Comparison of ENCODE assay signal across 9 cellular contexts in the genomic region with DNA sequence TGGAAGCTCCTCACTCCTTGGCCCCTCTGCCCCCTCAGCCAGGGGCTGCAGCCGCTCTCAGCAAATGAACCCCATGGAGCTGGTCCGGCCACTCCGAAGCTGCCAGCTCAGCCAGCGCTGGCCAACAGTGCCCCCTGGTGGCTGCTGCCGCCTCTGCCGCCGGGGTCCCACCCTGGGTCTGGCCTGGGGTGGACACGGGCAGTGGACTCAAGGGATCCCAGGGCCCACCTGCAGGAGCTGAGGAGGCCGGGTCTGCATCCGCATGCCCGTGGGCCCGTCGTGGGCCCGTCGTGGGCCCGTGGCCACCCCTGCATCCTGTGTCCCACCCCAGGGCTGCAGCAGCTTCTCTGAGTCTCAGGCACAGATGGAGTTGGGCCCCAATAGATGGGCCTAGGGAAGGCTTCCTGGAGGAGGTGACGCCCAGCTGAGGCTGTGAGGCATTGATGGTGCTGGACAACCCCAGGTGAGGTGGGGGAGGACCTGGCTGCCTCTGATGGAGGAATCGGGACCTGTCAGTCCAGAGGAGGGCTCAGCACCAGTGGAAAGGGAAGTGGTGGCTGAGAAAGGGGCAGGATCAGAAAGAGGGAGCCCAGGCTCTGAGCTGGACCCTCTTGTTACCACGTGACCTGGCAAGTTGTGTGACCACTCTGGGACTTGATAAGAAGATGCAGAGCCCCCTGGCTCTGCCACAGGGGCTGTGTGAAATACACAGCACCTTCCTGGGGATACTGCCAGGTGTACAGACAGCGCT.
DNase-seq lines count a peak whose midpoint lies in the region; ATAC-seq and TF ChIP-seq lines count a peak whose summit lies in the region.
"Had no signal": no experiment of that assay in that cellular context is flagged by ENCODE, and none has a peak within 500 bp of the region (broad histone marks: within the 10 kb centered on the region; RNA-seq: fewer than 3 reads in every experiment).

No MANE protein-coding gene starts in this region.

- no peaks in the 10 kb centered on the region for H3K9me3 Mint-ChIP-seq in WTC11
- H3K9me3 Mint-ChIP-seq: stimulated activated naive CD8-positive, alpha-beta T cell treated with anti-CD3 and anti-CD28 coated beads, Interleukin-15, Interleukin-2, amounts not matched to agents 100 ng/mL and 50 ng/mL, for 24 hours had no signal

- TF ChIP-seq EP300 in Ishikawa (IDR thresholded peaks at IDR 0.05; ENCODE audit: borderline replicate concordance): no peak

- H3K36me3 Mint-ChIP-seq in WTC11: no peaks in the 10 kb centered on the region

- H3K4me3 Mint-ChIP-seq in WTC11: no peak overlapping the region
- H3K4me3 Mint-ChIP-seq: stimulated activated naive CD8-positive, alpha-beta T cell treated with anti-CD3 and anti-CD28 coated beads, Interleukin-15, Interleukin-2, amounts not matched to agents 100 ng/mL and 50 ng/mL, for 24 hours had no signal

- H3K4me3 ChIP-seq in choroid plexus epithelial cell (ENCODE audit: low read depth, low read length): no peak overlapping the region

- no peaks in the 10 kb centered on the region; the same call in 1 of the 2 replicates for H3K27me3 Mint-ChIP-seq in WTC11 (ENCODE audit: low read depth)

- TF ChIP-seq RAD21 in Ishikawa (IDR thresholded peaks at IDR 0.05; ENCODE audit: low read depth): peak; percentile 78

- DNase-seq in D341Med (ENCODE audit: low spot score) (peak; percentile 30), WTC11 (ENCODE audit: low spot score) (peak; percentile 94), choroid plexus epithelial cell (ENCODE audit: low read depth) (peak; percentile 2), midbrain (lab: John Stamatoyannopoulos, UW) (peak; percentile 74)
- peak; percentile 25 to 27 for DNase-seq in stimulated activated CD8-positive, alpha-beta memory T cell treated with anti-CD3 and anti-CD28 coated beads, Interleukin-4, amount 100 ng/mL, for 1 hour (ENCODE audit: low read depth in 2 of 2, low spot score in 1 of 2)

- no peak overlapping the region for H3K27ac Mint-ChIP-seq in WTC11
- H3K27ac Mint-ChIP-seq: stimulated activated naive CD8-positive, alpha-beta T cell treated with anti-CD3 and anti-CD28 coated beads, Interleukin-15, Interleukin-2, amounts not matched to agents 100 ng/mL and 50 ng/mL, for 24 hours had no signal

- POLR2A ChIA-PET in WTC11 (lab: Charles Lee): interaction anchor here (0.6 kb wide), 1 partner anchor 213 kb away, joined by 3 read pairs; no protein-coding TSS in a partner anchor

- H3K4me1 Mint-ChIP-seq in WTC11: no peaks in the 10 kb centered on the region

- TF ChIP-seq CTCF in WTC11 (IDR thresholded peaks at IDR 0.05) (peak; percentile 96), choroid plexus epithelial cell (conservative IDR thresholded peaks at IDR 0.05; ENCODE audit: low read depth, low read length) (peak; percentile 36)

- ATAC-seq in WTC11 (peak; percentile 91), HG02798 (IDR thresholded peaks at IDR 0.05; ENCODE audit: poor library complexity, unreplicated experiment) (no peak), GM18858 (IDR thresholded peaks at IDR 0.05; ENCODE audit: unreplicated experiment) (no peak)

- CTCF ChIA-PET in WTC11 (lab: Charles Lee): interaction anchor here (0.5 to 3.1 kb wide), 83 partner anchors 9 to 729 kb away, joined by 3 to 127 read pairs (median 4); no protein-coding TSS in a partner anchor

TF ChIP-seq in Ishikawa, 13 proteins besides CTCF, POLR2A, EP300 and RAD21 (continues in another document):
- TF ChIP-seq TAF1 (IDR thresholded peaks at IDR 0.05; ENCODE audit: low read depth) (no peak), USF1 (IDR thresholded peaks at IDR 0.05) (no peak), CREB1 (IDR thresholded peaks at IDR 0.05; ENCODE audit: low read depth) (no peak), FOXM1 (IDR thresholded peaks at IDR 0.05; ENCODE audit: borderline replicate concordance, low read depth) (no peak), ZBTB7A (IDR thresholded peaks at IDR 0.05; ENCODE audit: low read depth) (no peak), EGR1 (IDR thresholded peaks at IDR 0.05) (no peak), TCF12 (IDR thresholded peaks at IDR 0.05; ENCODE audit: low read depth) (no peak), NFIC (IDR thresholded peaks at IDR 0.05) (no peak), TEAD4 (IDR thresholded peaks at IDR 0.05) (no peak), YY1 (IDR thresholded peaks at IDR 0.05; ENCODE audit: low read depth) (no peak)
- TF ChIP-seq, protein P1, sequence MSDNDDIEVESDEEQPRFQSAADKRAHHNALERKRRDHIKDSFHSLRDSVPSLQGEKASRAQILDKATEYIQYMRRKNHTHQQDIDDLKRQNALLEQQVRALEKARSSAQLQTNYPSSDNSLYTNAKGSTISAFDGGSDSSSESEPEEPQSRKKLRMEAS (IDR thresholded peaks at IDR 0.05): no peak

TF ChIP-seq in WTC11, 78 proteins besides CTCF, POLR2A, EP300 and RAD21 (continues in another document):
- TF ChIP-seq HMGXB4 (CRISPR knock-in tag; IDR thresholded peaks at IDR 0.05): peak; percentile 78
- TF ChIP-seq ELF4 (CRISPR knock-in tag; IDR thresholded peaks at IDR 0.05; ENCODE audit: low read depth): no peak
- peak; percentile 52; the same call in 1 of the 2 replicates for TF ChIP-seq E2F5 (CRISPR knock-in tag; IDR thresholded peaks at IDR 0.05)
- TF ChIP-seq, protein P1 (CRISPR knock-in tag; IDR thresholded peaks at IDR 0.05): peak; percentile 73
- 0 out of 2 replicates have a peak, but pooled peaks have one; percentile 39 for TF ChIP-seq ZNF232 (CRISPR knock-in tag; IDR thresholded peaks at IDR 0.05)
- no peak for TF ChIP-seq ZNF121 (CRISPR knock-in tag; IDR thresholded peaks at IDR 0.05)
- TF ChIP-seq, protein P2, sequence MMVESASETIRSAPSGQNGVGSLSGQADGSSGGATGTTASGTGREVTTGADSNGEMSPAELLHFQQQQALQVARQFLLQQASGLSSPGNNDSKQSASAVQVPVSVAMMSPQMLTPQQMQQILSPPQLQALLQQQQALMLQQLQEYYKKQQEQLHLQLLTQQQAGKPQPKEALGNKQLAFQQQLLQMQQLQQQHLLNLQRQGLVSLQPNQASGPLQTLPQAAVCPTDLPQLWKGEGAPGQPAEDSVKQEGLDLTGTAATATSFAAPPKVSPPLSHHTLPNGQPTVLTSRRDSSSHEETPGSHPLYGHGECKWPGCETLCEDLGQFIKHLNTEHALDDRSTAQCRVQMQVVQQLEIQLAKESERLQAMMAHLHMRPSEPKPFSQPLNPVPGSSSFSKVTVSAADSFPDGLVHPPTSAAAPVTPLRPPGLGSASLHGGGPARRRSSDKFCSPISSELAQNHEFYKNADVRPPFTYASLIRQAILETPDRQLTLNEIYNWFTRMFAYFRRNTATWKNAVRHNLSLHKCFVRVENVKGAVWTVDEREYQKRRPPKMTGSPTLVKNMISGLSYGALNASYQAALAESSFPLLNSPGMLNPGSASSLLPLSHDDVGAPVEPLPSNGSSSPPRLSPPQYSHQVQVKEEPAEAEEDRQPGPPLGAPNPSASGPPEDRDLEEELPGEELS (CRISPR knock-in tag; IDR thresholded peaks at IDR 0.05): 0 out of 2 replicates have a peak, but pooled peaks have one; percentile 43
- TF ChIP-seq SMAD4 (CRISPR knock-in tag; IDR thresholded peaks at IDR 0.05): no peak
- TF ChIP-seq ZBTB21 (CRISPR knock-in tag; IDR thresholded peaks at IDR 0.05; ENCODE audit: borderline replicate concordance): no peak
- no peak for TF ChIP-seq ZNF416 (CRISPR knock-in tag; IDR thresholded peaks at IDR 0.05)
- peak; percentile 43; the same call in 1 of the 2 replicates for TF ChIP-seq TEAD1 (CRISPR knock-in tag; IDR thresholded peaks at IDR 0.05)
- 0 out of 2 replicates have a peak, but pooled peaks have one; percentile 72 for TF ChIP-seq KAT7 (CRISPR knock-in tag; IDR thresholded peaks at IDR 0.05; ENCODE audit: borderline replicate concordance)
- peak; percentile 76; the same call in 1 of the 2 replicates for TF ChIP-seq RELA (CRISPR knock-in tag; IDR thresholded peaks at IDR 0.05; ENCODE audit: borderline replicate concordance)
- TF ChIP-seq ATF6 (CRISPR knock-in tag; IDR thresholded peaks at IDR 0.05): no peak

Comparison
In these comparisons a context has a peak if more than half of its experiments do, and no peak if none do; other contexts are left out.
1. DNase-seq: peak in every context shown above with its lines; median percentile 94 in WTC11; 74 in midbrain; 30 in D341Med; 26 in stimulated activated CD8-positive, alpha-beta memory T cell treated with anti-CD3 and anti-CD28 coated beads, Interleukin-4, amount 100 ng/mL, for 1 hour; 2 in choroid plexus epithelial cell.